Comparison of ENCODE assay signal across 9 cellular contexts in genomic region chr2:11248-11941, GRCh38. TPM values are rescaled to one million over a fixed set of nuclear protein-coding genes. Genes with fewer than 3 reads are reported as not detected.
DNase-seq lines count a peak whose midpoint lies in the region; ATAC-seq and TF ChIP-seq lines count a peak whose summit lies in the region.
"Had no signal": no experiment of that assay in that cellular context is flagged by ENCODE, and none has a peak within 500 bp of the region (broad histone marks: within the 10 kb centered on the region; RNA-seq: fewer than 3 reads in every experiment).

No MANE protein-coding gene starts in this region.

- no peaks in the 10 kb centered on the region for H3K36me3 ChIP-seq in suprapubic skin

- peak overlapping the region; percentile 60 for H3K27ac Mint-ChIP-seq in activated CD4-positive, alpha-beta T cell treated with anti-CD3 and anti-CD28 coated beads, Interleukin-2, amount 10 ng/mL, durations not matched to agents 7 days and 5 days
- H3K27ac Mint-ChIP-seq in natural killer cell: no peak overlapping the region

- H3K4me3 Mint-ChIP-seq in activated CD4-positive, alpha-beta T cell treated with anti-CD3 and anti-CD28 coated beads, Interleukin-2, amount 10 ng/mL, durations not matched to agents 7 days and 5 days: peak overlapping the region; percentile 16
- H3K4me3 Mint-ChIP-seq in natural killer cell: no peak overlapping the region

- no peaks in the 10 kb centered on the region for H3K4me1 ChIP-seq in suprapubic skin

- CTCF ChIA-PET in activated CD4-positive, alpha-beta T cell treated with anti-CD3 and anti-CD28 coated beads, Interleukin-2, amount 10 ng/mL, durations not matched to agents 7 days and 5 days (lab: Charles Lee): interaction anchor here (0.7 to 1.6 kb wide), 6 partner anchors 9 to 659 kb away, joined by 3 to 4 read pairs (median 3); no protein-coding TSS in a partner anchor

- H3K27ac ChIP-seq in suprapubic skin: no peak overlapping the region
- H3K27ac ChIP-seq: epithelial cell of prostate had no signal

- H3K9me3 Mint-ChIP-seq in activated CD4-positive, alpha-beta T cell treated with anti-CD3 and anti-CD28 coated beads, Interleukin-2, amount 10 ng/mL, durations not matched to agents 7 days and 5 days: no peaks in the 10 kb centered on the region
- no peaks in the 10 kb centered on the region for H3K9me3 Mint-ChIP-seq in natural killer cell

- POLR2A ChIA-PET in activated CD4-positive, alpha-beta T cell treated with anti-CD3 and anti-CD28 coated beads, Interleukin-2, amount 10 ng/mL, durations not matched to agents 7 days and 5 days (lab: Charles Lee): no interaction called here

- ATAC-seq in natural killer cell (peak; percentile 50 to 90 (median 81)), HG03378 (IDR thresholded peaks at IDR 0.05; ENCODE audit: unreplicated experiment) (no peak)

- no peak for TF ChIP-seq POLR2A in suprapubic skin (IDR thresholded peaks at IDR 0.05)

- TF ChIP-seq EP300 in Ishikawa (IDR thresholded peaks at IDR 0.05; ENCODE audit: borderline replicate concordance) (no peak), suprapubic skin (IDR thresholded peaks at IDR 0.05) (no peak)

- H3K27me3 ChIP-seq in suprapubic skin: no peaks in the 10 kb centered on the region

- TF ChIP-seq CTCF in AG10803 (conservative IDR thresholded peaks at IDR 0.05; ENCODE audit: low read length) (peak; percentile 21), natural killer cell (IDR thresholded peaks at IDR 0.05) (peak; percentile 73), suprapubic skin (IDR thresholded peaks at IDR 0.05) (peak; percentile 25 to 78)

- H3K4me3 ChIP-seq in AG10803 (ENCODE audit: low read length) (no peak overlapping the region), suprapubic skin (no peak overlapping the region)

- intact Hi-C loops in natural killer cell (cut with micrococcal nuclease): no loop called here

- H3K27me3 Mint-ChIP-seq in activated CD4-positive, alpha-beta T cell treated with anti-CD3 and anti-CD28 coated beads, Interleukin-2, amount 10 ng/mL, durations not matched to agents 7 days and 5 days: peaks cover 16% of the 10 kb centered on the region
- peaks cover 10 to 17% of the 10 kb centered on the region in 2 donors for H3K27me3 Mint-ChIP-seq in natural killer cell (ENCODE audit: low read depth in 2 of 2)

- H3K4me1 Mint-ChIP-seq in activated CD4-positive, alpha-beta T cell treated with anti-CD3 and anti-CD28 coated beads, Interleukin-2, amount 10 ng/mL, durations not matched to agents 7 days and 5 days: no peaks in the 10 kb centered on the region
- H3K4me1 Mint-ChIP-seq in natural killer cell: peaks cover 6 to 9% of the 10 kb centered on the region in 2 donors

- peak; percentile 4 for DNase-seq in AG10803 (ENCODE audit: low read depth)
- peak; percentile 61 for DNase-seq in activated CD4-positive, alpha-beta T cell treated with anti-CD3 and anti-CD28 coated beads, Interleukin-2, amount 10 ng/mL, durations not matched to agents 7 days and 5 days
- peak; percentile 96 for DNase-seq in ecto neural progenitor cell (ENCODE audit: low spot score)
- DNase-seq in natural killer cell: peak; percentile 63
- peak in 1 of 2 donors; percentile 74 for DNase-seq in suprapubic skin (ENCODE audit: low spot score in 2 of 2)
- DNase-seq in AG20443 (ENCODE audit: low spot score): no peak

- 76% methylated on average over 23 of the region's 54 CpGs for WGBS in suprapubic skin

- TF ChIP-seq RAD21 in Ishikawa (IDR thresholded peaks at IDR 0.05; ENCODE audit: low read depth): peak; percentile 48; the same call in 1 of the 2 replicates

- no peaks in the 10 kb centered on the region for H3K9me3 ChIP-seq in suprapubic skin

- H3K36me3 Mint-ChIP-seq in activated CD4-positive, alpha-beta T cell treated with anti-CD3 and anti-CD28 coated beads, Interleukin-2, amount 10 ng/mL, durations not matched to agents 7 days and 5 days (ENCODE audit: low read depth): no peaks in the 10 kb centered on the region
- no peaks in the 10 kb centered on the region for H3K36me3 Mint-ChIP-seq in natural killer cell

TF ChIP-seq in Ishikawa, 13 proteins besides CTCF, POLR2A, EP300 and RAD21:
- TF ChIP-seq EGR1 (IDR thresholded peaks at IDR 0.05) (no peak), TEAD4 (IDR thresholded peaks at IDR 0.05) (no peak), ZBTB7A (IDR thresholded peaks at IDR 0.05; ENCODE audit: low read depth) (no peak), TCF12 (IDR thresholded peaks at IDR 0.05; ENCODE audit: low read depth) (no peak), CEBPB (IDR thresholded peaks at IDR 0.05) (no peak), NFIC (IDR thresholded peaks at IDR 0.05) (no peak)
- TF ChIP-seq, protein P1, sequence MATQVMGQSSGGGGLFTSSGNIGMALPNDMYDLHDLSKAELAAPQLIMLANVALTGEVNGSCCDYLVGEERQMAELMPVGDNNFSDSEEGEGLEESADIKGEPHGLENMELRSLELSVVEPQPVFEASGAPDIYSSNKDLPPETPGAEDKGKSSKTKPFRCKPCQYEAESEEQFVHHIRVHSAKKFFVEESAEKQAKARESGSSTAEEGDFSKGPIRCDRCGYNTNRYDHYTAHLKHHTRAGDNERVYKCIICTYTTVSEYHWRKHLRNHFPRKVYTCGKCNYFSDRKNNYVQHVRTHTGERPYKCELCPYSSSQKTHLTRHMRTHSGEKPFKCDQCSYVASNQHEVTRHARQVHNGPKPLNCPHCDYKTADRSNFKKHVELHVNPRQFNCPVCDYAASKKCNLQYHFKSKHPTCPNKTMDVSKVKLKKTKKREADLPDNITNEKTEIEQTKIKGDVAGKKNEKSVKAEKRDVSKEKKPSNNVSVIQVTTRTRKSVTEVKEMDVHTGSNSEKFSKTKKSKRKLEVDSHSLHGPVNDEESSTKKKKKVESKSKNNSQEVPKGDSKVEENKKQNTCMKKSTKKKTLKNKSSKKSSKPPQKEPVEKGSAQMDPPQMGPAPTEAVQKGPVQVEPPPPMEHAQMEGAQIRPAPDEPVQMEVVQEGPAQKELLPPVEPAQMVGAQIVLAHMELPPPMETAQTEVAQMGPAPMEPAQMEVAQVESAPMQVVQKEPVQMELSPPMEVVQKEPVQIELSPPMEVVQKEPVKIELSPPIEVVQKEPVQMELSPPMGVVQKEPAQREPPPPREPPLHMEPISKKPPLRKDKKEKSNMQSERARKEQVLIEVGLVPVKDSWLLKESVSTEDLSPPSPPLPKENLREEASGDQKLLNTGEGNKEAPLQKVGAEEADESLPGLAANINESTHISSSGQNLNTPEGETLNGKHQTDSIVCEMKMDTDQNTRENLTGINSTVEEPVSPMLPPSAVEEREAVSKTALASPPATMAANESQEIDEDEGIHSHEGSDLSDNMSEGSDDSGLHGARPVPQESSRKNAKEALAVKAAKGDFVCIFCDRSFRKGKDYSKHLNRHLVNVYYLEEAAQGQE (IDR thresholded peaks at IDR 0.05; ENCODE audit: low read depth): no peak
- TF ChIP-seq, protein P2, sequence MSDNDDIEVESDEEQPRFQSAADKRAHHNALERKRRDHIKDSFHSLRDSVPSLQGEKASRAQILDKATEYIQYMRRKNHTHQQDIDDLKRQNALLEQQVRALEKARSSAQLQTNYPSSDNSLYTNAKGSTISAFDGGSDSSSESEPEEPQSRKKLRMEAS (IDR thresholded peaks at IDR 0.05): no peak

RNA-seq across cellular contexts. Expression of gene FAM110C, which starts 34.9 kb away (rescaled TPM):
- total RNA-seq in activated CD4-positive, alpha-beta T cell treated with anti-CD3 and anti-CD28 coated beads, Interleukin-2, amount 10 ng/mL, durations not matched to agents 7 days and 5 days: under 1 TPM; 0.21 to 0.22 TPM
- total RNA-seq in natural killer cell: 1 to 10 TPM; 1.3 to 8.5 (median 3.6) TPM
- 10 to 100 TPM; 10.7 to 22.0 (median 17.6) TPM for total RNA-seq in suprapubic skin

Comparison
In these comparisons a context has a peak if more than half of its experiments do, and no peak if none do; other contexts are left out.
1. CTCF ChIP-seq: peak in every context shown above with its lines; median percentile 73 in natural killer cell; 52 in suprapubic skin; 21 in AG10803.